ENCODE assay signal across 16 cellular contexts in the genomic region with DNA sequence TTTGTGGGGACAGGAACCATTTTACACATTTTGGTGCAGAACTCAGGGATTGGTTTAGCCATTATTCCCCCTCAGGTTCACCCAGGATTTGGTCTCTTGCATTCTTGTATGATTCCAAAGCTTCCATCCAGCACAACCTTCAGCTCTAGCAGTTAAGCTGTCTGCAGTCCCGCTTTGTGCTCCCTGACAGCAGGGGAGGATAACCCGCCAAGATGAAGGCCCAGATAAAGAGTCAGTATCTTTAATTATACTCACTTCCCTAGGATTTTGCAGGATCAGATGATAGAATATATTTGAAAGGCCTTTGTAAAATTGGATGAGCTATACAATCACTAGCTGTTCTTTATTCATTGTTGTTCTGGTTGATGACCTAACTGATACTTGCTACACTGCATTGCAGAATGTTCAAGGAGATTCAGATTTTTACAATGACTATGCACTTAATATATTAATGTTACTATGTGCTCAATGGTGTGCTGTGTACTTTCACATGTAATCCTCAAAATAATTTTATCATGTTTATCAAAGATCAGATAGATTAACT. TPM values are rescaled to one million over a fixed set of nuclear protein-coding genes. Genes with fewer than 3 reads are reported as not detected.
A peak's percentile ranks its signal among the peaks of the same experiment; 100 is the strongest.
DNase-seq lines count a peak whose midpoint lies in the region; ATAC-seq and TF ChIP-seq lines count a peak whose summit lies in the region.
"Had no signal": no experiment of that assay in that cellular context is flagged by ENCODE, and none has a peak within 500 bp of the region (broad histone marks: within the 10 kb centered on the region; RNA-seq: fewer than 3 reads in every experiment).

No MANE protein-coding gene starts in this region.

- no peak for DNase-seq in activated CD8-positive, alpha-beta memory T cell treated with anti-CD3 and anti-CD28 coated beads, Interleukin-2, amount 10 ng/mL, durations not matched to agents 7 days and 5 days
- no peak for DNase-seq in activated CD8-positive, alpha-beta memory T cell treated with anti-CD3 and anti-CD28 coated beads, Interleukin-2, amount 50 U/mL, for 48 hours
- DNase-seq in WERI-Rb-1, result peak; percentile 69
- peak; percentile 56 for DNase-seq in globus pallidus (ENCODE audit: low spot score)
- DNase-seq in substantia nigra (lab: John Stamatoyannopoulos, UW), result peak in 2 of 49 donors; percentile 5 to 6
- DNase-seq in NCI-H1417 (lab: John Stamatoyannopoulos, UW), result no peak
- DNase-seq in epidermal melanocyte (ENCODE audit: insufficient read length, low spot score), result no peak
- DNase-seq in NCI-H1105 treated with DMSO at 0.1 percent for 48 hours (lab: John Stamatoyannopoulos, UW), result no peak
- DNase-seq: activated CD4-positive, alpha-beta T cell treated with anti-CD3 and anti-CD28 coated beads, Interleukin-2, amount 10 ng/mL, durations not matched to agents 7 days and 5 days; activated effector memory CD4-positive, alpha-beta T cell treated with anti-CD3 and anti-CD28 coated beads, Interleukin-2, amount 50 U/mL, for 16 hours; immature natural killer cell; naive thymus-derived CD4-positive, alpha-beta T cell; NCI-H1694 treated with DMSO at 0.1 percent for 48 hours had no signal

- H3K27me3 ChIP-seq in WERI-Rb-1 (ENCODE audit: insufficient read depth, low read depth, severe bottlenecking), result no peaks in the 10 kb centered on the region
- H3K27me3 ChIP-seq: right lobe of liver had no signal

- H3K27ac Mint-ChIP-seq in activated CD8-positive, alpha-beta memory T cell treated with anti-CD3 and anti-CD28 coated beads, Interleukin-2, amount 10 ng/mL, durations not matched to agents 7 days and 5 days, result peak overlapping the region; percentile 31
- H3K27ac Mint-ChIP-seq: activated CD4-positive, alpha-beta T cell treated with anti-CD3 and anti-CD28 coated beads, Interleukin-2, amount 10 ng/mL, durations not matched to agents 7 days and 5 days; immature natural killer cell; T-helper 1 cell treated with Interleukin-12 subunit alpha and Interleukin-12 subunit beta and Interleukin-4 antibody, amounts not matched to agents 30 μg/mL and 1 μg/mL, for 36 hours had no signal

- H3K36me3 ChIP-seq in WERI-Rb-1, result no peaks in the 10 kb centered on the region; the same call in 1 of the 2 replicates
- H3K36me3 ChIP-seq: right lobe of liver had no signal

- no peak overlapping the region for H3K4me3 ChIP-seq in WERI-Rb-1 (ENCODE audit: low read depth, low read length)
- H3K4me3 ChIP-seq: A549, right lobe of liver had no signal

- H3K27ac ChIP-seq in WERI-Rb-1 (peak overlapping the region; percentile 59), substantia nigra (ENCODE audit: low read depth, low read length, poor library complexity, severe bottlenecking) (peak overlapping the region; percentile 78)
- H3K27ac ChIP-seq: A549 had no signal

- H3K9me3 ChIP-seq in WERI-Rb-1 (ENCODE audit: severe bottlenecking), result no peaks in the 10 kb centered on the region
- H3K9me3 ChIP-seq: A549, right lobe of liver had no signal

- H3K27me3 Mint-ChIP-seq in activated CD8-positive, alpha-beta memory T cell treated with anti-CD3 and anti-CD28 coated beads, Interleukin-2, amount 10 ng/mL, durations not matched to agents 7 days and 5 days, result no peaks in the 10 kb centered on the region
- H3K27me3 Mint-ChIP-seq: activated CD4-positive, alpha-beta T cell treated with anti-CD3 and anti-CD28 coated beads, Interleukin-2, amount 10 ng/mL, durations not matched to agents 7 days and 5 days; naive thymus-derived CD4-positive, alpha-beta T cell had no signal

- H3K4me3 Mint-ChIP-seq in activated CD8-positive, alpha-beta memory T cell treated with anti-CD3 and anti-CD28 coated beads, Interleukin-2, amount 10 ng/mL, durations not matched to agents 7 days and 5 days, result no peak overlapping the region
- H3K4me3 Mint-ChIP-seq: activated CD4-positive, alpha-beta T cell treated with anti-CD3 and anti-CD28 coated beads, Interleukin-2, amount 10 ng/mL, durations not matched to agents 7 days and 5 days; immature natural killer cell; naive thymus-derived CD4-positive, alpha-beta T cell; T-helper 1 cell treated with Interleukin-12 subunit alpha and Interleukin-12 subunit beta and Interleukin-4 antibody, amounts not matched to agents 30 μg/mL and 1 μg/mL, for 36 hours had no signal

- no peaks in the 10 kb centered on the region for H3K9me3 Mint-ChIP-seq in activated CD8-positive, alpha-beta memory T cell treated with anti-CD3 and anti-CD28 coated beads, Interleukin-2, amount 10 ng/mL, durations not matched to agents 7 days and 5 days (ENCODE audit: low read depth)
- H3K9me3 Mint-ChIP-seq: activated CD4-positive, alpha-beta T cell treated with anti-CD3 and anti-CD28 coated beads, Interleukin-2, amount 10 ng/mL, durations not matched to agents 7 days and 5 days; immature natural killer cell; naive thymus-derived CD4-positive, alpha-beta T cell; T-helper 1 cell treated with Interleukin-12 subunit alpha and Interleukin-12 subunit beta and Interleukin-4 antibody, amounts not matched to agents 30 μg/mL and 1 μg/mL, for 36 hours had no signal

- CTCF ChIA-PET in activated CD8-positive, alpha-beta memory T cell treated with anti-CD3 and anti-CD28 coated beads, Interleukin-2, amount 10 ng/mL, durations not matched to agents 7 days and 5 days (lab: Charles Lee), result interaction anchor here (2.3 kb wide), 1 partner anchor 167 kb away, joined by 7 read pairs; a partner anchor contains a TSS

- H3K36me3 Mint-ChIP-seq in activated CD8-positive, alpha-beta memory T cell treated with anti-CD3 and anti-CD28 coated beads, Interleukin-2, amount 10 ng/mL, durations not matched to agents 7 days and 5 days, result peaks cover 4% of the 10 kb centered on the region
- H3K36me3 Mint-ChIP-seq: immature natural killer cell had no signal

- H3K4me1 Mint-ChIP-seq in activated CD8-positive, alpha-beta memory T cell treated with anti-CD3 and anti-CD28 coated beads, Interleukin-2, amount 10 ng/mL, durations not matched to agents 7 days and 5 days, result peaks cover 20% of the 10 kb centered on the region
- H3K4me1 Mint-ChIP-seq: immature natural killer cell had no signal

- ATAC-seq in activated CD8-positive, alpha-beta memory T cell treated with anti-CD3 and anti-CD28 coated beads, Interleukin-2, amount 10 ng/mL, durations not matched to agents 7 days and 5 days, result no peak
- ATAC-seq: A549; naive thymus-derived CD4-positive, alpha-beta T cell had no signal

- TF ChIP-seq CTCF in WERI-Rb-1 (IDR thresholded peaks at IDR 0.05; ENCODE audit: low read depth, low read length), result no peak

RNA-seq across cellular contexts. Expression of a gene that starts 49.8 kb away (rescaled TPM):
- total RNA-seq in activated CD8-positive, alpha-beta memory T cell treated with anti-CD3 and anti-CD28 coated beads, Interleukin-2, amount 10 ng/mL, durations not matched to agents 7 days and 5 days, result 10 to 100 TPM; 47.6 to 57.3 TPM

Comparison
In these comparisons a context has a peak if more than half of its experiments do, and no peak if none do; other contexts are left out.
1. DNase-seq: peak in WERI-Rb-1 (single experiment) and globus pallidus (single experiment); none in activated CD8-positive, alpha-beta memory T cell treated with anti-CD3 and anti-CD28 coated beads, Interleukin-2, amount 10 ng/mL, durations not matched to agents 7 days and 5 days (single experiment), activated CD8-positive, alpha-beta memory T cell treated with anti-CD3 and anti-CD28 coated beads, Interleukin-2, amount 50 U/mL, for 48 hours (single experiment), NCI-H1417 (0 of 3), epidermal melanocyte (single experiment) and NCI-H1105 treated with DMSO at 0.1 percent for 48 hours (single experiment).